10 cellular contexts compared by ENCODE assay signal in the genomic region with DNA sequence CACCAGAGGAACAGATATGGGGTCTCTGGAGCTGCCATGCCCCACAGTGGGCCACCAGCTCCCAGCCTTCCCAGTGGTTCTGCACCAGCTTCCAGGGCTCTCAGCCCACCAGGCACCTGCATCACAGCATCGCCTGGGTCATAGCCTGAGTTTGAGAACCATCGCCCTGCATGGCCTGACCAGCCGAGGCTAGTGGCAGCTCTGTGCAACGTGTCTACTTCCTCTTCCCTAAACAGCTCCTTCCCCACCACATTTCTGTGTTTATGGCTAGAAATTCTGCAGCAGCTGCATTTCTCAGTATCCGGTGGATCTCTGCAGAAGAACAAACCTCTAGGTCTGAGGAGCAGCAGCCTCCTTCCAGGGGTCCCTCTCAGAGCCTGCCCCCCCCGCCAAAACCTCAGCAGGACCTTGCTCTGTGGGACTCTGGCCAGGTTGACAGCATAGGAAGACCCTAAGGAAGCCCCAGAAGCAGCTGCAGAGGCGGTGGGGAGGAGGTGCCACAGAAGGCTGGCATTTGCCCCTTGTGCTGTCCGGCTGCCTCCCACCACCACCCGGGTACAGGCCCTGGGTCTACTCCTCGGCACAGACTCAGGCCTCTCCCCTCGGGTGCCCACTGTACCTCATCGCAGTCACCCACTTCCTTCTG. TPM values are rescaled to one million over a fixed set of nuclear protein-coding genes. Genes with fewer than 3 reads are reported as not detected.
DNase-seq lines count a peak whose midpoint lies in the region; ATAC-seq and TF ChIP-seq lines count a peak whose summit lies in the region.
"Had no signal": no experiment of that assay in that cellular context is flagged by ENCODE, and none has a peak within 500 bp of the region (broad histone marks: within the 10 kb centered on the region; RNA-seq: fewer than 3 reads in every experiment).

No MANE protein-coding gene starts in this region.

- H3K27ac ChIP-seq in breast epithelium (peak overlapping the region; percentile 70 to 96), mammary epithelial cell (ENCODE audit: insufficient read depth, low read depth, low read length) (no peak overlapping the region), transverse colon (peak overlapping the region; percentile 91 to 95 (median 92))

- no peak overlapping the region for H3K4me3 ChIP-seq in breast epithelium
- no peak overlapping the region for H3K4me3 ChIP-seq in mammary epithelial cell (replicated peaks in 1 of 3; ENCODE audit: insufficient read depth in 1 of 3, low read depth in 2 of 3, low read length in 3 of 3)
- H3K4me3 ChIP-seq in transverse colon, result no peak overlapping the region

- H3K4me1 ChIP-seq in breast epithelium (peaks cover 22 to 33% of the 10 kb centered on the region in 2 donors), mammary epithelial cell (ENCODE audit: insufficient read depth, low read length) (peaks cover 49% of the 10 kb centered on the region), transverse colon (peaks cover 64 to 96% (median 79%) of the 10 kb centered on the region in 4 donors)

- BruUV-seq in mammary epithelial cell (replicated peaks; lab: Mats Ljungman, UMichigan), result no TSS peak

- TF ChIP-seq POLR2A in breast epithelium (IDR thresholded peaks at IDR 0.05), result no peak
- TF ChIP-seq POLR2A in transverse colon (IDR thresholded peaks at IDR 0.05), result no peak

- TF ChIP-seq CTCF in breast epithelium (IDR thresholded peaks at IDR 0.05) (no peak), mammary epithelial cell (conservative IDR thresholded peaks at IDR 0.05 in 1 of 2, IDR thresholded peaks at IDR 0.05 in 1 of 2; ENCODE audit: extremely low read depth in 1 of 2, insufficient read depth in 1 of 2, low read depth in 1 of 2, low read length in 2 of 2) (no peak), transverse colon (IDR thresholded peaks at IDR 0.05) (no peak)

- no peak for ATAC-seq in left lobe of liver
- ATAC-seq in GM18867 (IDR thresholded peaks at IDR 0.05; ENCODE audit: unreplicated experiment), result no peak

- CTCF ChIA-PET in mammary epithelial cell (lab: Charles Lee; ENCODE audit: low non-redundant PET), result no interaction called here

- in situ Hi-C loops in mammary epithelial cell (cut with MboI; ENCODE audit: low sequenced_read_pairs in 2 of 2) (no loop called here), transverse colon (cut with MboI; ENCODE audit: low pct_ligation_motif_present in 1 of 4, low pct_unique_long_range_greater_than_20kb in 1 of 4, low sequenced_read_pairs in 3 of 4) (loop anchor here in 1 of 4 donors (5.0 kb wide), 1 partner anchor 57 kb away; no protein-coding TSS in a partner anchor)

- H3K9ac ChIP-seq in mammary epithelial cell (ENCODE audit: insufficient read depth, low read length), result no peak overlapping the region

- no peaks in the 10 kb centered on the region for H4K20me1 ChIP-seq in mammary epithelial cell (ENCODE audit: insufficient read depth, low read length)

- H3K9me3 ChIP-seq in breast epithelium (no peaks in the 10 kb centered on the region), mammary epithelial cell (replicated peaks; ENCODE audit: insufficient read depth, low read length) (no peaks in the 10 kb centered on the region), transverse colon (no peaks in the 10 kb centered on the region)

- no peaks in the 10 kb centered on the region for H3K79me2 ChIP-seq in mammary epithelial cell (ENCODE audit: insufficient read depth, low read length)

- TF ChIP-seq EP300 in transverse colon (IDR thresholded peaks at IDR 0.05; ENCODE audit: low read depth), result no peak

- no peak overlapping the region for H3K4me2 ChIP-seq in mammary epithelial cell (ENCODE audit: insufficient read depth, low read depth, low read length)

- dilution Hi-C loops in mammary epithelial cell (cut with HindIII; ENCODE audit: low sequenced_read_pairs), result loop anchor here (5.0 kb wide), 2 partner anchors 62 to 73 kb away; partner anchors contain the start of gene NFKBIA

- H3K36me3 ChIP-seq in breast epithelium, result no peaks in the 10 kb centered on the region
- no peaks in the 10 kb centered on the region for H3K36me3 ChIP-seq in mammary epithelial cell (ENCODE audit: insufficient read depth, low read length)
- no peaks in the 10 kb centered on the region for H3K36me3 ChIP-seq in transverse colon

- H3K27me3 ChIP-seq in breast epithelium (no peaks in the 10 kb centered on the region), mammary epithelial cell (ENCODE audit: insufficient read depth, low read length) (no peaks in the 10 kb centered on the region), transverse colon (no peaks in the 10 kb centered on the region)

- intact Hi-C loops in breast epithelium (cut with DNase I; ENCODE audit: low total_unique reads) (loop anchor here (5.0 kb wide), 1 partner anchor 62 kb away; the partner anchor contains the start of gene NFKBIA), mammary epithelial cell (cut with micrococcal nuclease) (no loop called here), transverse colon (cut with DNase I; ENCODE audit: low total_unique reads) (loop anchor here (5.0 kb wide), 1 partner anchor 48 kb away; the partner anchor contains the start of gene PSMA6)

- H2AFZ ChIP-seq in mammary epithelial cell (ENCODE audit: low read depth, low read length), result no peak overlapping the region

- 98% methylated on average over 8 of the region's 12 CpGs for WGBS in mammary epithelial cell (ENCODE audit: low coverage, missing lambda C conversion rate)
- 59% methylated on average over 12 of the region's 12 CpGs; no CpG with 5 or more reads in 1 of the 2 donors for WGBS in transverse colon (ENCODE audit: low coverage in 1 of 2), 2 donors

- DNase-seq in breast epithelium (ENCODE audit: low spot score in 2 of 2) (no peak), mammary epithelial cell (no peak), NOMO-1 treated with dmso at 0.1 percent for 144 hours (lab: John Stamatoyannopoulos, UW; ENCODE audit: unreplicated experiment) (peak; percentile 81), left lobe of liver (ENCODE audit: low spot score) (peak; percentile 49), transverse colon (no peak), inferior parietal cortex (ENCODE audit: extremely low spot score) (no peak), NCI-H1930 (lab: John Stamatoyannopoulos, UW) (no peak)
- DNase-seq: H9, NCI-H526 treated with DMSO at 0.1 percent for 48 hours had no signal

RNA-seq across cellular contexts. Expression of gene PSMA6, which starts 47.7 kb away (rescaled TPM):
- total RNA-seq in breast epithelium, result 100 to 1,000 TPM; 150 to 170 (median 156) TPM
- 100 to 1,000 TPM; 128 to 181 TPM for total RNA-seq in mammary epithelial cell
- polyA plus RNA-seq in mammary epithelial cell, result 193 TPM
- polyA minus RNA-seq in mammary epithelial cell, result 165 TPM
- 72.0 TPM for total RNA-seq in left lobe of liver
- 100 to 1,000 TPM in 2 of 4 donors, 10 to 100 TPM in 2; 24.5 to 141 (median 81.2) TPM for total RNA-seq in transverse colon

Comparison
In these comparisons a context has a peak if more than half of its experiments do, and no peak if none do; other contexts are left out.
1. DNase-seq: peak in NOMO-1 treated with dmso at 0.1 percent for 144 hours (single experiment) and left lobe of liver (single experiment); none in breast epithelium (0 of 2), mammary epithelial cell (single experiment), transverse colon (single experiment), inferior parietal cortex (single experiment) and NCI-H1930 (0 of 2).